In the genomic region with DNA sequence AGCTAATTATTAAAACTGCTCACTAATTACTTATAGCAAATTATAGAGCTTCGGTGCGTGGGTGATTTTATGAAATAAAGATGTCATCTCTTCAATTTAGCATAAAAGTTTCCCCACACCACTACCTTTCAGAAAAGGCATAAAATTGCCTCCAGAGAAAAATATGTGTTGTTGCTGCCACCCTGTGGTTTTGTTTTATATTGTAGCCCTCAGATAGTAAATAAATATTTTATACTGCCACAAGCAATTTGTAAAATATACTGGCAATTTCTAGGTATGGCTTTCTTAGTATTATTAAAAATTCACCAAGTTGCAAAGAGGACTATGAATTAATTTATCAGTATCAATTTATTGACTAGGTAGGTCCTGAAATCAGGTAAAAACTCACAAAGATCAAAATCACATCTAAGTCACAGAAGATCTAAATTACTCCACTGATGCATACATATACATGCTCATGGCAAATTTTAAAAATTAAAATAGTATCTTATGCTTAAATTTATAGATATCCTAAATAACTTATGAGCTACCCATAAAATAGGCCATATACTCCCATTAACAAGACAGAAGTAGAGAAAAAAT, we compare ENCODE assay signal across 8 cellular contexts. TPM values are rescaled to one million over a fixed set of nuclear protein-coding genes. Genes with fewer than 3 reads are reported as not detected.
A peak's percentile ranks its signal among the peaks of the same experiment; 100 is the strongest.
DNase-seq lines count a peak whose midpoint lies in the region; ATAC-seq lines count a peak whose summit lies in the region.

No MANE protein-coding gene starts in this region.

- no peak overlapping the region for H3K27ac Mint-ChIP-seq in activated CD4-positive, alpha-beta memory T cell treated with anti-CD3 and anti-CD28 coated beads, Interleukin-2, amount 10 ng/mL, durations not matched to agents 7 days and 5 days

- H3K9me3 Mint-ChIP-seq in activated CD4-positive, alpha-beta memory T cell treated with anti-CD3 and anti-CD28 coated beads, Interleukin-2, amount 10 ng/mL, durations not matched to agents 7 days and 5 days = no peaks in the 10 kb centered on the region

- DNase-seq in NOMO-1 (lab: John Stamatoyannopoulos, UW; ENCODE audit: unreplicated experiment in 2 of 2) = peak; percentile 13 to 51
- no peak for DNase-seq in NOMO-1 treated with dmso at 0.1 percent for 144 hours (lab: John Stamatoyannopoulos, UW; ENCODE audit: unreplicated experiment)
- peak; percentile 61 for DNase-seq in RKO (ENCODE audit: low spot score)
- peak; percentile 17 for DNase-seq in globus pallidus (ENCODE audit: low spot score)
- DNase-seq in activated CD4-positive, alpha-beta memory T cell treated with anti-CD3 and anti-CD28 coated beads, Interleukin-2, amount 10 ng/mL, durations not matched to agents 7 days and 5 days = no peak
- DNase-seq in iPS-NIHi11 (ENCODE audit: low spot score) = no peak
- no peak for DNase-seq in C1 segment of cervical spinal cord (lab: John Stamatoyannopoulos, UW)

- H3K4me3 Mint-ChIP-seq in activated CD4-positive, alpha-beta memory T cell treated with anti-CD3 and anti-CD28 coated beads, Interleukin-2, amount 10 ng/mL, durations not matched to agents 7 days and 5 days = no peak overlapping the region

- CTCF ChIA-PET in activated CD4-positive, alpha-beta memory T cell treated with anti-CD3 and anti-CD28 coated beads, Interleukin-2, amount 10 ng/mL, durations not matched to agents 7 days and 5 days (lab: Charles Lee) = interaction anchor here (1.0 to 2.8 kb wide), 4 partner anchors 10 to 741 kb away, joined by 3 to 21 read pairs (median 4); no protein-coding TSS in a partner anchor

- peak; percentile 55 for ATAC-seq in HG03439 (IDR thresholded peaks at IDR 0.05; ENCODE audit: unreplicated experiment)

- peaks cover under 1% of the 10 kb centered on the region for H3K36me3 Mint-ChIP-seq in activated CD4-positive, alpha-beta memory T cell treated with anti-CD3 and anti-CD28 coated beads, Interleukin-2, amount 10 ng/mL, durations not matched to agents 7 days and 5 days (ENCODE audit: low read depth)

- H3K4me1 Mint-ChIP-seq in activated CD4-positive, alpha-beta memory T cell treated with anti-CD3 and anti-CD28 coated beads, Interleukin-2, amount 10 ng/mL, durations not matched to agents 7 days and 5 days = no peaks in the 10 kb centered on the region

- POLR2A ChIA-PET in activated CD4-positive, alpha-beta memory T cell treated with anti-CD3 and anti-CD28 coated beads, Interleukin-2, amount 10 ng/mL, durations not matched to agents 7 days and 5 days (lab: Charles Lee) = no interaction called here

- peaks cover 3% of the 10 kb centered on the region for H3K27me3 Mint-ChIP-seq in activated CD4-positive, alpha-beta memory T cell treated with anti-CD3 and anti-CD28 coated beads, Interleukin-2, amount 10 ng/mL, durations not matched to agents 7 days and 5 days

RNA-seq across cellular contexts. Expression of a gene that starts 26.5 kb away (rescaled TPM):
- 10 to 100 TPM; 86.7 to 95.5 TPM for total RNA-seq in activated CD4-positive, alpha-beta memory T cell treated with anti-CD3 and anti-CD28 coated beads, Interleukin-2, amount 10 ng/mL, durations not matched to agents 7 days and 5 days

Comparison
In these comparisons a context has a peak if more than half of its experiments do, and no peak if none do; other contexts are left out.
1. DNase-seq: peak in NOMO-1 (2 of 2), RKO (single experiment) and globus pallidus (single experiment); none in NOMO-1 treated with dmso at 0.1 percent for 144 hours (single experiment), activated CD4-positive, alpha-beta memory T cell treated with anti-CD3 and anti-CD28 coated beads, Interleukin-2, amount 10 ng/mL, durations not matched to agents 7 days and 5 days (single experiment), iPS-NIHi11 (single experiment) and C1 segment of cervical spinal cord (0 of 14).